ENCODE assay signal across 9 cellular contexts in genomic region chr2:152466041-152466440, GRCh38.
DNase-seq lines count a peak whose midpoint lies in the region; ATAC-seq and TF ChIP-seq lines count a peak whose summit lies in the region.
"Had no signal": no experiment of that assay in that cellular context is flagged by ENCODE, and none has a peak within 500 bp of the region (broad histone marks: within the 10 kb centered on the region; RNA-seq: fewer than 3 reads in every experiment).

No MANE protein-coding gene starts in this region.

- DNase-seq in OCI-M1 (lab: John Stamatoyannopoulos, UW) (peak; percentile 79), iris pigment epithelial cell (ENCODE audit: low read depth) (peak; percentile 79), NOMO-1 treated with dmso at 0.1 percent for 144 hours (lab: John Stamatoyannopoulos, UW; ENCODE audit: unreplicated experiment) (no peak), pons (ENCODE audit: low spot score) (no peak), tibial artery (no peak), endodermal cell (no peak)

- H3K9ac ChIP-seq in BLaER1 treated with 17β-estradiol and CSF1 and Interleukin-3, amounts not matched to agents 10 nM and 100 nM: peak overlapping the region in 9 of 11 experiments; percentile 64 to 78 (median 73); a peak in 16 of 22 replicates
- no peak overlapping the region for H3K9ac ChIP-seq in endodermal cell (ENCODE audit: extremely low read depth, low read length, poor library complexity, severe bottlenecking)
- H3K9ac ChIP-seq: parathyroid adenoma had no signal

- no peaks in the 10 kb centered on the region for H3K27me3 Mint-ChIP-seq in endodermal cell (ENCODE audit: insufficient read depth)

- no peaks in the 10 kb centered on the region for H3K27me3 ChIP-seq in BLaER1 treated with 17β-estradiol and CSF1 and Interleukin-3, amounts not matched to agents 10 nM and 100 nM
- H3K27me3 ChIP-seq in tibial artery: no peaks in the 10 kb centered on the region
- H3K27me3 ChIP-seq in endodermal cell (ENCODE audit: control insufficient read depth, insufficient read depth, low read length, poor library complexity, severe bottlenecking): no peaks in the 10 kb centered on the region

- no peak overlapping the region for H3K27ac Mint-ChIP-seq in endodermal cell

- peak overlapping the region; percentile 76 to 92 (median 85) for H3K27ac ChIP-seq in BLaER1 treated with 17β-estradiol and CSF1 and Interleukin-3, amounts not matched to agents 10 nM and 100 nM
- H3K27ac ChIP-seq in tibial artery: no peak overlapping the region
- no peak overlapping the region for H3K27ac ChIP-seq in endodermal cell (ENCODE audit: low read depth, low read length)
- H3K27ac ChIP-seq: parathyroid adenoma had no signal

- no peak overlapping the region for H3K4me3 Mint-ChIP-seq in endodermal cell

- intact Hi-C loops in tibial artery (cut with DNase I; ENCODE audit: low total_unique reads): no loop called here

- H3K36me3 Mint-ChIP-seq in endodermal cell (ENCODE audit: low read depth): no peaks in the 10 kb centered on the region

- WGBS in endodermal cell (ENCODE audit: insufficient coverage in 1 of 2, insufficient read length in 1 of 2), 2 experiments: 83 to 90% methylated on average over 4 to 6 of the region's 6 CpGs

- peak; percentile 29 for ATAC-seq in GM21825 (IDR thresholded peaks at IDR 0.05; ENCODE audit: unreplicated experiment)

- H3K4me3 ChIP-seq in BLaER1 treated with 17β-estradiol and CSF1 and Interleukin-3, amounts not matched to agents 10 nM and 100 nM: peak overlapping the region in 5 of 10 experiments; percentile 7 to 23 (median 19); a peak in 5 of 20 replicates
- no peak overlapping the region for H3K4me3 ChIP-seq in tibial artery
- no peak overlapping the region for H3K4me3 ChIP-seq in endodermal cell (ENCODE audit: low read length)

- peaks cover 0 to 97% (median 38%) of the 10 kb centered on the region in 11 experiments; a peak in 13 of 22 replicates for H4K20me1 ChIP-seq in BLaER1 treated with 17β-estradiol and CSF1 and Interleukin-3, amounts not matched to agents 10 nM and 100 nM

- no peaks in the 10 kb centered on the region for H3K9me3 ChIP-seq in BLaER1 treated with 17β-estradiol and CSF1 and Interleukin-3, amounts not matched to agents 10 nM and 100 nM (replicated peaks in 1 of 11)
- H3K9me3 ChIP-seq in tibial artery (no peaks in the 10 kb centered on the region), endodermal cell (ENCODE audit: control insufficient read depth, low read length) (no peaks in the 10 kb centered on the region)

- peaks cover 81 to 95% (median 93%) of the 10 kb centered on the region in 10 experiments for H3K4me1 ChIP-seq in BLaER1 treated with 17β-estradiol and CSF1 and Interleukin-3, amounts not matched to agents 10 nM and 100 nM
- H3K4me1 ChIP-seq in tibial artery (peaks cover 0 to 64% (median 33%) of the 10 kb centered on the region in 4 donors), endodermal cell (ENCODE audit: control insufficient read depth, insufficient read depth, low read length) (peaks cover 13% of the 10 kb centered on the region)

- TF ChIP-seq CTCF in tibial artery (IDR thresholded peaks at IDR 0.05) (no peak), endodermal cell (conservative IDR thresholded peaks at IDR 0.05) (no peak)

- peaks cover 54% of the 10 kb centered on the region for H3K4me1 Mint-ChIP-seq in endodermal cell

- peaks cover 0 to 28% (median 3%) of the 10 kb centered on the region in 11 experiments; a peak in 6 of 22 replicates for H3K36me3 ChIP-seq in BLaER1 treated with 17β-estradiol and CSF1 and Interleukin-3, amounts not matched to agents 10 nM and 100 nM
- H3K36me3 ChIP-seq in tibial artery: no peaks in the 10 kb centered on the region
- H3K36me3 ChIP-seq in endodermal cell (ENCODE audit: control insufficient read depth, insufficient read depth, low read length): no peaks in the 10 kb centered on the region

- no peaks in the 10 kb centered on the region for H3K9me3 Mint-ChIP-seq in endodermal cell

- peak overlapping the region; percentile 83 to 95 (median 86) for H3K4me2 ChIP-seq in BLaER1 treated with 17β-estradiol and CSF1 and Interleukin-3, amounts not matched to agents 10 nM and 100 nM

Comparison
In these comparisons a context has a peak if more than half of its experiments do, and no peak if none do; other contexts are left out.
1. H3K27ac ChIP-seq: peak in BLaER1 treated with 17β-estradiol and CSF1 and Interleukin-3, amounts not matched to agents 10 nM and 100 nM (11 of 11); none in tibial artery (0 of 2) and endodermal cell (single experiment).
2. DNase-seq: peak in OCI-M1 (single experiment) and iris pigment epithelial cell (single experiment); none in NOMO-1 treated with dmso at 0.1 percent for 144 hours (single experiment), pons (single experiment), tibial artery (0 of 2) and endodermal cell (single experiment).